Comparison of ENCODE assay signal across 15 cellular contexts in genomic region chr16:24992696-24993095, GRCh38.
"Had no signal": no experiment of that assay in that cellular context is flagged by ENCODE, and none has a peak within 500 bp of the region (broad histone marks: within the 10 kb centered on the region; RNA-seq: fewer than 3 reads in every experiment).

No MANE protein-coding gene starts in this region.

- H3K27ac ChIP-seq: thyroid gland had no signal

- H3K36me3 Mint-ChIP-seq: natural killer cell treated with Interleukin-12 subunit alpha and Interleukin-12 subunit beta and Interleukin-15 and Interleukin-18, amount 100 ng/mL, for 72 hours had no signal

- H3K27ac Mint-ChIP-seq: activated CD4-positive, alpha-beta memory T cell treated with anti-CD3 and anti-CD28 coated beads, Interleukin-2, amount 10 ng/mL, durations not matched to agents 7 days and 5 days; activated T-cell treated with anti-CD3 and anti-CD28 coated beads, Interleukin-2, amount 50 U/mL, for 24 hours; natural killer cell treated with Interleukin-12 subunit alpha and Interleukin-12 subunit beta and Interleukin-15 and Interleukin-18, amount 100 ng/mL, for 72 hours had no signal

- H3K9me3 ChIP-seq: thyroid gland had no signal

- ATAC-seq: left lobe of liver; natural killer cell treated with Interleukin-12 subunit alpha and Interleukin-12 subunit beta and Interleukin-15 and Interleukin-18, amount 100 ng/mL, for 72 hours; stimulated activated naive CD8-positive, alpha-beta T cell treated with anti-CD3 and anti-CD28 coated beads, Interleukin-15, Interleukin-2, amounts not matched to agents 100 U/mL and 50 U/mL, for 24 hours had no signal

- H3K36me3 ChIP-seq: thyroid gland had no signal

- H3K27me3 Mint-ChIP-seq: activated CD4-positive, alpha-beta memory T cell treated with anti-CD3 and anti-CD28 coated beads, Interleukin-2, amount 10 ng/mL, durations not matched to agents 7 days and 5 days; activated T-cell treated with anti-CD3 and anti-CD28 coated beads, Interleukin-2, amount 50 U/mL, for 24 hours; natural killer cell treated with Interleukin-12 subunit alpha and Interleukin-12 subunit beta and Interleukin-15 and Interleukin-18, amount 100 ng/mL, for 72 hours had no signal

- H3K9me3 Mint-ChIP-seq: activated CD4-positive, alpha-beta memory T cell treated with anti-CD3 and anti-CD28 coated beads, Interleukin-2, amount 10 ng/mL, durations not matched to agents 7 days and 5 days; activated T-cell treated with anti-CD3 and anti-CD28 coated beads, Interleukin-2, amount 50 U/mL, for 24 hours; natural killer cell treated with Interleukin-12 subunit alpha and Interleukin-12 subunit beta and Interleukin-15 and Interleukin-18, amount 100 ng/mL, for 72 hours had no signal

- H3K4me3 ChIP-seq: skin epidermis, thyroid gland had no signal

- H3K27me3 ChIP-seq: thyroid gland had no signal

- DNase-seq: activated CD4-positive, alpha-beta memory T cell treated with anti-CD3 and anti-CD28 coated beads, Interleukin-2, amount 10 ng/mL, durations not matched to agents 7 days and 5 days; activated CD4-positive, alpha-beta T cell treated with anti-CD3 and anti-CD28 coated beads for 4 hours; activated naive CD4-positive, alpha-beta T cell treated with anti-CD3 and anti-CD28 coated beads, Interleukin-2, amount 50 U/mL, for 16 hours; activated T-cell treated with anti-CD3 and anti-CD28 coated beads, Interleukin-2, amount 50 U/mL, for 24 hours; central memory CD4-positive, alpha-beta T cell; cortex of kidney; effector CD8-positive, alpha-beta T cell; mammary epithelial cell; stimulated activated CD4-positive, alpha-beta T cell treated with anti-CD3 and anti-CD28 coated beads, Interleukin-4, amount 100 ng/mL, for 24 hours; stimulated activated naive CD8-positive, alpha-beta T cell treated with anti-CD3 and anti-CD28 coated beads, Interleukin-15, Interleukin-2, amounts not matched to agents 100 U/mL and 50 U/mL, for 24 hours; T-helper 2 cell; thyroid gland had no signal

- H3K4me3 Mint-ChIP-seq: activated CD4-positive, alpha-beta memory T cell treated with anti-CD3 and anti-CD28 coated beads, Interleukin-2, amount 10 ng/mL, durations not matched to agents 7 days and 5 days; activated T-cell treated with anti-CD3 and anti-CD28 coated beads, Interleukin-2, amount 50 U/mL, for 24 hours; natural killer cell treated with Interleukin-12 subunit alpha and Interleukin-12 subunit beta and Interleukin-15 and Interleukin-18, amount 100 ng/mL, for 72 hours had no signal
